1 cellular context compared by ENCODE assay signal in genomic region chr2:215311259-215311624, GRCh38.
TF ChIP-seq lines count a peak whose summit lies in the region.

No MANE protein-coding gene starts in this region.

TF ChIP-seq in K562, 482 proteins besides CTCF, POLR2A, EP300 and RAD21 (continued from another document):
- TF ChIP-seq, protein P1, sequence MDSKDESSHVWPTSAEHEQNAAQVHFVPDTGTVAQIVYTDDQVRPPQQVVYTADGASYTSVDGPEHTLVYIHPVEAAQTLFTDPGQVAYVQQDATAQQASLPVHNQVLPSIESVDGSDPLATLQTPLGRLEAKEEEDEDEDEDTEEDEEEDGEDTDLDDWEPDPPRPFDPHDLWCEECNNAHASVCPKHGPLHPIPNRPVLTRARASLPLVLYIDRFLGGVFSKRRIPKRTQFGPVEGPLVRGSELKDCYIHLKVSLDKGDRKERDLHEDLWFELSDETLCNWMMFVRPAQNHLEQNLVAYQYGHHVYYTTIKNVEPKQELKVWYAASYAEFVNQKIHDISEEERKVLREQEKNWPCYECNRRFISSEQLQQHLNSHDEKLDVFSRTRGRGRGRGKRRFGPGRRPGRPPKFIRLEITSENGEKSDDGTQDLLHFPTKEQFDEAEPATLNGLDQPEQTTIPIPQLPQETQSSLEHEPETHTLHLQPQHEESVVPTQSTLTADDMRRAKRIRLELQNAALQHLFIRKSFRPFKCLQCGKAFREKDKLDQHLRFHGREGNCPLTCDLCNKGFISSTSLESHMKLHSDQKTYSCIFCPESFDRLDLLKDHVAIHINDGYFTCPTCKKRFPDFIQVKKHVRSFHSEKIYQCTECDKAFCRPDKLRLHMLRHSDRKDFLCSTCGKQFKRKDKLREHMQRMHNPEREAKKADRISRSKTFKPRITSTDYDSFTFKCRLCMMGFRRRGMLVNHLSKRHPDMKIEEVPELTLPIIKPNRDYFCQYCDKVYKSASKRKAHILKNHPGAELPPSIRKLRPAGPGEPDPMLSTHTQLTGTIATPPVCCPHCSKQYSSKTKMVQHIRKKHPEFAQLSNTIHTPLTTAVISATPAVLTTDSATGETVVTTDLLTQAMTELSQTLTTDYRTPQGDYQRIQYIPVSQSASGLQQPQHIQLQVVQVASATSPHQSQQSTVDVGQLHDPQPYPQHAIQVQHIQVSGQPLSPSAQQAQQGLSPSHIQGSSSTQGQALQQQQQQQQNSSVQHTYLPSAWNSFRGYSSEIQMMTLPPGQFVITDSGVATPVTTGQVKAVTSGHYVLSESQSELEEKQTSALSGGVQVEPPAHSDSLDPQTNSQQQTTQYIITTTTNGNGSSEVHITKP (IDR thresholded peaks at IDR 0.05; ENCODE audit: partially characterized antibody) = peak; percentile 55
- peak; percentile 18 for TF ChIP-seq TFE3 (CRISPR knock-in tag; IDR thresholded peaks at IDR 0.05)
- TF ChIP-seq, protein P2, sequence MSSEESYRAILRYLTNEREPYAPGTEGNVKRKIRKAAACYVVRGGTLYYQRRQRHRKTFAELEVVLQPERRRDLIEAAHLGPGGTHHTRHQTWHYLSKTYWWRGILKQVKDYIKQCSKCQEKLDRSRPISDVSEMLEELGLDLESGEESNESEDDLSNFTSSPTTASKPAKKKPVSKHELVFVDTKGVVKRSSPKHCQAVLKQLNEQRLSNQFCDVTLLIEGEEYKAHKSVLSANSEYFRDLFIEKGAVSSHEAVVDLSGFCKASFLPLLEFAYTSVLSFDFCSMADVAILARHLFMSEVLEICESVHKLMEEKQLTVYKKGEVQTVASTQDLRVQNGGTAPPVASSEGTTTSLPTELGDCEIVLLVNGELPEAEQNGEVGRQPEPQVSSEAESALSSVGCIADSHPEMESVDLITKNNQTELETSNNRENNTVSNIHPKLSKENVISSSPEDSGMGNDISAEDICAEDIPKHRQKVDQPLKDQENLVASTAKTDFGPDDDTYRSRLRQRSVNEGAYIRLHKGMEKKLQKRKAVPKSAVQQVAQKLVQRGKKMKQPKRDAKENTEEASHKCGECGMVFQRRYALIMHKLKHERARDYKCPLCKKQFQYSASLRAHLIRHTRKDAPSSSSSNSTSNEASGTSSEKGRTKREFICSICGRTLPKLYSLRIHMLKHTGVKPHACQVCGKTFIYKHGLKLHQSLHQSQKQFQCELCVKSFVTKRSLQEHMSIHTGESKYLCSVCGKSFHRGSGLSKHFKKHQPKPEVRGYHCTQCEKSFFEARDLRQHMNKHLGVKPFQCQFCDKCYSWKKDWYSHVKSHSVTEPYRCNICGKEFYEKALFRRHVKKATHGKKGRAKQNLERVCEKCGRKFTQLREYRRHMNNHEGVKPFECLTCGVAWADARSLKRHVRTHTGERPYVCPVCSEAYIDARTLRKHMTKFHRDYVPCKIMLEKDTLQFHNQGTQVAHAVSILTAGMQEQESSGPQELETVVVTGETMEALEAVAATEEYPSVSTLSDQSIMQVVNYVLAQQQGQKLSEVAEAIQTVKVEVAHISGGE (CRISPR knock-in tag; IDR thresholded peaks at IDR 0.05) = 0 out of 6 replicates have a peak, but pooled peaks of 1 of the 3 experiments have one; percentile 13
